28 cellular contexts compared by ENCODE assay signal in genomic region chr4:21898101-21898500, GRCh38. TPM values are rescaled to one million over a fixed set of nuclear protein-coding genes. Genes with fewer than 3 reads are reported as not detected.
"Had no signal": no experiment of that assay in that cellular context is flagged by ENCODE, and none has a peak within 500 bp of the region (broad histone marks: within the 10 kb centered on the region; RNA-seq: fewer than 3 reads in every experiment).

No MANE protein-coding gene starts in this region.

- H3K27me3 ChIP-seq: brain microvascular endothelial cell had no signal

- H3K36me3 Mint-ChIP-seq: activated naive CD4-positive, alpha-beta T cell treated with anti-CD3 and anti-CD28 coated beads, Interleukin-2, amount 10 ng/mL, durations not matched to agents 7 days and 5 days; T-cell had no signal

- ATAC-seq: activated CD4-positive, alpha-beta T cell treated with anti-CD3 and anti-CD28 coated beads for 36 hours; activated T-helper 17 cell treated with anti-CD3 and anti-CD28 coated beads, Interleukin-2, amount 50 U/mL, for 72 hours; T-cell had no signal

- H3K36me3 ChIP-seq: brain microvascular endothelial cell, WERI-Rb-1 had no signal

- H3K4me1 Mint-ChIP-seq: activated CD4-positive, alpha-beta memory T cell treated with anti-CD3 and anti-CD28 coated beads, Interleukin-2, amount 10 ng/mL, durations not matched to agents 7 days and 5 days; activated CD4-positive, alpha-beta T cell treated with anti-CD3 and anti-CD28 coated beads for 36 hours; activated naive CD4-positive, alpha-beta T cell treated with anti-CD3 and anti-CD28 coated beads, Interleukin-2, amount 10 ng/mL, durations not matched to agents 7 days and 5 days; activated naive CD8-positive, alpha-beta T cell treated with anti-CD3 and anti-CD28 coated beads for 36 hours; activated T-helper 17 cell treated with anti-CD3 and anti-CD28 coated beads, Interleukin-2, amount 50 U/mL, for 72 hours; T-cell had no signal

- DNase-seq: activated CD4-positive, alpha-beta memory T cell treated with anti-CD3 and anti-CD28 coated beads, Interleukin-2, amount 10 ng/mL, durations not matched to agents 7 days and 5 days; activated CD4-positive, alpha-beta T cell treated with anti-CD3 and anti-CD28 coated beads for 36 hours; activated CD4-positive, alpha-beta T cell treated with anti-CD3 and anti-CD28 coated beads, Interleukin-2, amount 50 U/mL, for 1 hour; activated gamma-delta T cell treated with Interleukin-2 at 50 U/mL for 16 hours; activated naive CD4-positive, alpha-beta T cell treated with anti-CD3 and anti-CD28 coated beads, Interleukin-2, amount 10 ng/mL, durations not matched to agents 7 days and 5 days; activated naive CD8-positive, alpha-beta T cell treated with anti-CD3 and anti-CD28 coated beads for 36 hours; activated T-cell treated with anti-CD3 and anti-CD28 coated beads for 4 hours; activated T-cell treated with anti-CD3 and anti-CD28 coated beads, Interleukin-2, amount 50 U/mL, for 48 hours; brain microvascular endothelial cell; Kasumi-1; KBM-7; MV-4-11; NCI-H1105 treated with DMSO at 0.1 percent for 48 hours; NCI-H1436 treated with DMSO at 0.1 percent for 48 hours; NCI-H187; NCI-H2081; NCI-H524 treated with DMSO at 0.1 percent for 48 hours; NCI-H748 treated with DMSO at 0.1 percent for 48 hours; SIG-M5; T-cell; T-helper 2 cell; WERI-Rb-1 had no signal

- H3K27ac ChIP-seq: brain microvascular endothelial cell, WERI-Rb-1 had no signal

- H3K4me3 Mint-ChIP-seq: activated CD4-positive, alpha-beta memory T cell treated with anti-CD3 and anti-CD28 coated beads, Interleukin-2, amount 10 ng/mL, durations not matched to agents 7 days and 5 days; activated CD4-positive, alpha-beta T cell treated with anti-CD3 and anti-CD28 coated beads for 36 hours; activated naive CD4-positive, alpha-beta T cell treated with anti-CD3 and anti-CD28 coated beads, Interleukin-2, amount 10 ng/mL, durations not matched to agents 7 days and 5 days; activated naive CD8-positive, alpha-beta T cell treated with anti-CD3 and anti-CD28 coated beads for 36 hours; activated T-helper 17 cell treated with anti-CD3 and anti-CD28 coated beads, Interleukin-2, amount 50 U/mL, for 72 hours; T-cell had no signal

- H3K27ac Mint-ChIP-seq: activated CD4-positive, alpha-beta memory T cell treated with anti-CD3 and anti-CD28 coated beads, Interleukin-2, amount 10 ng/mL, durations not matched to agents 7 days and 5 days; activated CD4-positive, alpha-beta T cell treated with anti-CD3 and anti-CD28 coated beads for 36 hours; activated naive CD4-positive, alpha-beta T cell treated with anti-CD3 and anti-CD28 coated beads, Interleukin-2, amount 10 ng/mL, durations not matched to agents 7 days and 5 days; activated naive CD8-positive, alpha-beta T cell treated with anti-CD3 and anti-CD28 coated beads for 36 hours; activated T-helper 17 cell treated with anti-CD3 and anti-CD28 coated beads, Interleukin-2, amount 50 U/mL, for 72 hours; T-cell had no signal

- H3K27me3 Mint-ChIP-seq: activated CD4-positive, alpha-beta memory T cell treated with anti-CD3 and anti-CD28 coated beads, Interleukin-2, amount 10 ng/mL, durations not matched to agents 7 days and 5 days; activated naive CD4-positive, alpha-beta T cell treated with anti-CD3 and anti-CD28 coated beads, Interleukin-2, amount 10 ng/mL, durations not matched to agents 7 days and 5 days; activated naive CD8-positive, alpha-beta T cell treated with anti-CD3 and anti-CD28 coated beads for 36 hours; activated T-helper 17 cell treated with anti-CD3 and anti-CD28 coated beads, Interleukin-2, amount 50 U/mL, for 72 hours; T-cell had no signal

RNA-seq across cellular contexts. Expression of gene KCNIP4, which starts 50.5 kb away (rescaled TPM):
- total RNA-seq: activated CD4-positive, alpha-beta memory T cell treated with anti-CD3 and anti-CD28 coated beads, Interleukin-2, amount 10 ng/mL, durations not matched to agents 7 days and 5 days; activated CD4-positive, alpha-beta T cell treated with anti-CD3 and anti-CD28 coated beads for 36 hours; activated CD8-positive, alpha-beta memory T cell treated with anti-CD3 and anti-CD28 coated beads for 36 hours; activated naive CD8-positive, alpha-beta T cell treated with anti-CD3 and anti-CD28 coated beads for 36 hours; activated T-helper 17 cell treated with anti-CD3 and anti-CD28 coated beads, Interleukin-2, amount 50 U/mL, for 72 hours; cardiac septum; chondrocyte; OCI-LY7; RPMI7951; T-cell had no signal
